16 cellular contexts compared by ENCODE assay signal in the genomic region with DNA sequence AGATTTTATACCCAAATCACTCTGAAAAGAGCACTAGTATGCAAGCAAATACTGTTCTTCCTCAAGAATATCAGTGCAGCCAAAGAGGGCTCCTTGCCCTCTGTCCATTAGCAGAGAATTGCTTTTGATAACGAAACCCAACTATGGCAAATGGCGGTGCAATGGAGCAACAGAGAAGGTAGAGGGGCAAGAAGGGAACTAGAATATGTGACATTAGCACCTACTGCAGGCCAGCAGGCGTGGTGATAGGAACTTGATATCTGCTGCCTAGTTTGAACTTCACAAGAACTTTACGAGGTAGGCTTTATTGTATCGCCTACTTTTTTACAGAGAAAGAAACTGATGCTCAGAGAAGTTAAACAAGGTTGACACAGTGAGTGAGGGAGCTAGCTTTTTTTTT.
DNase-seq lines count a peak whose midpoint lies in the region; ATAC-seq and TF ChIP-seq lines count a peak whose summit lies in the region.
"Had no signal": no experiment of that assay in that cellular context is flagged by ENCODE, and none has a peak within 500 bp of the region (broad histone marks: within the 10 kb centered on the region; RNA-seq: fewer than 3 reads in every experiment).

No MANE protein-coding gene starts in this region.

- no peak overlapping the region for H3K9ac ChIP-seq in BLaER1
- no peak overlapping the region for H3K9ac ChIP-seq in MM.1S (ENCODE audit: low read length)
- H3K9ac ChIP-seq: BLaER1 treated with 17β-estradiol and CSF1 and Interleukin-3, amounts not matched to agents 10 nM and 100 nM had no signal

- DNase-seq in MM.1S (no peak), psoas muscle (no peak), vagina (ENCODE audit: extremely low spot score in 2 of 2) (no peak), MG63 (no peak), RKO (ENCODE audit: low spot score) (no peak)
- DNase-seq: CD4-positive, alpha-beta T cell; CD8-positive, alpha-beta memory T cell; DMS 273 treated with DMSO at 0.1 percent for 48 hours; DMS79 treated with DMSO at 0.1 percent for 48 hours; GF-D8; GOT3; HFFc6 had no signal

- TF ChIP-seq CTCF in MM.1S (IDR thresholded peaks at IDR 0.05; ENCODE audit: low read length) (no peak), psoas muscle (IDR thresholded peaks at IDR 0.05) (no peak), vagina (IDR thresholded peaks at IDR 0.05) (no peak)

- intact Hi-C loops in psoas muscle (cut with DNase I) (loop anchor here in 1 of 2 donors (10.0 kb wide), 1 partner anchor 59 kb away; no protein-coding TSS in a partner anchor), vagina (cut with DNase I) (no loop called here)

- H2AFZ ChIP-seq in MM.1S (ENCODE audit: low read length), result no peak overlapping the region

- H3K4me1 ChIP-seq in BLaER1 (peaks cover 14% of the 10 kb centered on the region), MM.1S (ENCODE audit: low read length) (peaks cover 16% of the 10 kb centered on the region), psoas muscle (peaks cover 9% of the 10 kb centered on the region), vagina (no peaks in the 10 kb centered on the region)

- no peak for TF ChIP-seq POLR2A in vagina (IDR thresholded peaks at IDR 0.05)

- H3K4me3 ChIP-seq in BLaER1, result no peak overlapping the region
- no peak overlapping the region for H3K4me3 ChIP-seq in MM.1S (ENCODE audit: low read length)
- no peak overlapping the region for H3K4me3 ChIP-seq in psoas muscle
- H3K4me3 ChIP-seq in vagina, result no peak overlapping the region
- no peak overlapping the region for H3K4me3 ChIP-seq in MG63
- H3K4me3 ChIP-seq: BLaER1 treated with 17β-estradiol and CSF1 and Interleukin-3, amounts not matched to agents 10 nM and 100 nM; HAP-1 had no signal

- H3F3A ChIP-seq in MM.1S (ENCODE audit: insufficient read depth, low read length), result peaks cover 12% of the 10 kb centered on the region

- H3K79me2 ChIP-seq in MM.1S (ENCODE audit: low read length), result no peaks in the 10 kb centered on the region

- H3K27ac ChIP-seq in BLaER1, result no peak overlapping the region
- H3K27ac ChIP-seq in MM.1S (ENCODE audit: low read length), result peak overlapping the region; percentile 24; the same call in 1 of the 2 replicates
- peak overlapping the region; percentile 46 for H3K27ac ChIP-seq in psoas muscle
- H3K27ac ChIP-seq in vagina, result no peak overlapping the region
- H3K27ac ChIP-seq: 22Rv1; BLaER1 treated with 17β-estradiol and CSF1 and Interleukin-3, amounts not matched to agents 10 nM and 100 nM had no signal

- H3K27me3 ChIP-seq in BLaER1, result no peaks in the 10 kb centered on the region
- no peaks in the 10 kb centered on the region for H3K27me3 ChIP-seq in MM.1S (replicated peaks; ENCODE audit: insufficient read depth, low read length)
- H3K27me3 ChIP-seq in psoas muscle (ENCODE audit: insufficient read depth in 3 of 3, low read length in 2 of 3), result no peaks in the 10 kb centered on the region
- H3K27me3 ChIP-seq in vagina, result no peaks in the 10 kb centered on the region
- H3K27me3 ChIP-seq in MG63, result no peaks in the 10 kb centered on the region
- H3K27me3 ChIP-seq: BLaER1 treated with 17β-estradiol and CSF1 and Interleukin-3, amounts not matched to agents 10 nM and 100 nM had no signal

- no peaks in the 10 kb centered on the region for H3K36me3 ChIP-seq in BLaER1
- no peaks in the 10 kb centered on the region for H3K36me3 ChIP-seq in MM.1S (replicated peaks; ENCODE audit: insufficient read depth, low read length)
- H3K36me3 ChIP-seq in psoas muscle (ENCODE audit: insufficient read depth in 1 of 2, low read depth in 1 of 2), result no peaks in the 10 kb centered on the region
- H3K36me3 ChIP-seq in vagina, result no peaks in the 10 kb centered on the region
- H3K36me3 ChIP-seq in MG63, result no peaks in the 10 kb centered on the region
- H3K36me3 ChIP-seq: HAP-1 had no signal

- H4K20me1 ChIP-seq in BLaER1, result no peaks in the 10 kb centered on the region
- no peaks in the 10 kb centered on the region for H4K20me1 ChIP-seq in MM.1S (ENCODE audit: insufficient read depth, low read length)
- H4K20me1 ChIP-seq: BLaER1 treated with 17β-estradiol and CSF1 and Interleukin-3, amounts not matched to agents 10 nM and 100 nM had no signal

- no peaks in the 10 kb centered on the region for H3K9me2 ChIP-seq in MM.1S (replicated peaks; ENCODE audit: insufficient read depth, low read length)

- H3K4me2 ChIP-seq in BLaER1, result peak overlapping the region; percentile 47
- H3K4me2 ChIP-seq in MM.1S (ENCODE audit: low read depth, low read length), result 0 out of 2 replicates have a peak overlapping the region, but pooled peaks have one; percentile 19

- WGBS in psoas muscle, 3 donors, result 56 to 81% (median 58%) methylated on average over 5 of the region's 5 CpGs

- H3K9me3 ChIP-seq in BLaER1 (peaks cover 17% of the 10 kb centered on the region; the same call in 1 of the 2 replicates), MM.1S (replicated peaks; ENCODE audit: insufficient read depth, low read length) (no peaks in the 10 kb centered on the region), psoas muscle (no peaks in the 10 kb centered on the region), vagina (no peaks in the 10 kb centered on the region), MG63 (no peaks in the 10 kb centered on the region)
- H3K9me3 ChIP-seq: HAP-1 had no signal

- peak in 2 of 4 donors; percentile 54 to 56 for ATAC-seq in psoas muscle

Comparison
In these comparisons a context has a peak if more than half of its experiments do, and no peak if none do; other contexts are left out.
1. H3K27ac ChIP-seq: peak in MM.1S (single experiment) and psoas muscle (single experiment); none in BLaER1 (single experiment) and vagina (single experiment).